9 cellular contexts compared by ENCODE assay signal in genomic region chr1:112544011-112544688, GRCh38. TPM values are rescaled to one million over a fixed set of nuclear protein-coding genes. Genes with fewer than 3 reads are reported as not detected.
DNase-seq lines count a peak whose midpoint lies in the region; ATAC-seq, FAIRE-seq and TF ChIP-seq lines count a peak whose summit lies in the region.
"Had no signal": no experiment of that assay in that cellular context is flagged by ENCODE, and none has a peak within 500 bp of the region (broad histone marks: within the 10 kb centered on the region; RNA-seq: fewer than 3 reads in every experiment).

No MANE protein-coding gene starts in this region.

- POLR2A ChIA-PET in A673 (lab: Charles Lee; ENCODE audit: low non-redundant PET): no interaction called here

- DNase-seq in A673 (ENCODE audit: low spot score) (peak; percentile 54), HTR-8/SVneo (ENCODE audit: insufficient read length, low spot score) (peak; percentile 59), bronchial epithelial cell (ENCODE audit: low read depth) (peak; percentile 97), right lobe of liver (no peak), NCI-H2227 treated with DMSO at 0.1 percent for 48 hours (lab: John Stamatoyannopoulos, UW) (no peak), GM12892 (ENCODE audit: insufficient read length) (no peak)
- DNase-seq: CD8-positive, alpha-beta T cell had no signal

- TF ChIP-seq CTCF in A673 (conservative IDR thresholded peaks at IDR 0.05; ENCODE audit: low read depth, low read length): no peak
- TF ChIP-seq CTCF in bronchial epithelial cell (IDR thresholded peaks at IDR 0.05; ENCODE audit: insufficient read depth, low read length, severe bottlenecking): no peak
- TF ChIP-seq CTCF in right lobe of liver (IDR thresholded peaks at IDR 0.05): no peak

- H3K27me3 ChIP-seq in A673 (replicated peaks; ENCODE audit: insufficient read depth, low read depth, low read length, poor library complexity) (no peaks in the 10 kb centered on the region), bronchial epithelial cell (ENCODE audit: control insufficient read depth, insufficient read depth, low read length) (no peaks in the 10 kb centered on the region), right lobe of liver (no peaks in the 10 kb centered on the region)

- H3K4me3 ChIP-seq in A673 (ENCODE audit: low read depth, low read length, poor library complexity, severe bottlenecking) (no peak overlapping the region), bronchial epithelial cell (ENCODE audit: low read depth, low read length) (no peak overlapping the region), right lobe of liver (no peak overlapping the region)

- H3K27ac ChIP-seq in A673 (ENCODE audit: low read depth, low read length, poor library complexity, severe bottlenecking): no peak overlapping the region
- peak overlapping the region in 1 of 3 donors; percentile 34 for H3K27ac ChIP-seq in right lobe of liver

- H3K36me3 ChIP-seq in A673 (ENCODE audit: insufficient read depth, low read length, poor library complexity, severe bottlenecking): peaks cover 8% of the 10 kb centered on the region
- H3K36me3 ChIP-seq in bronchial epithelial cell (ENCODE audit: control insufficient read depth, insufficient read depth, low read length): no peaks in the 10 kb centered on the region
- H3K36me3 ChIP-seq in right lobe of liver: peaks cover 0 to 13% (median 2%) of the 10 kb centered on the region in 4 donors

- FAIRE-seq in HTR-8/SVneo (lab: Jason Lieb, UNC) (no peak), bronchial epithelial cell (lab: Jason Lieb, UNC) (no peak), GM12892 (lab: Jason Lieb, UNC) (no peak)

- BruUV-seq in A673 (replicated peaks; lab: Mats Ljungman, UMichigan): no TSS peak

- H3K9me3 ChIP-seq in A673 (ENCODE audit: low read depth, low read length, poor library complexity, severe bottlenecking) (no peaks in the 10 kb centered on the region), right lobe of liver (no peaks in the 10 kb centered on the region)

- 36% methylated on average over 1 of the region's 1 CpG for WGBS in right lobe of liver (ENCODE audit: insufficient coverage, low coverage, low lambda C conversion rate, missing lambda C conversion rate)

- CTCF ChIA-PET in A673 (lab: Charles Lee): no interaction called here

- peak in 3 of 4 donors; percentile 39 to 92 (median 61) for ATAC-seq in right lobe of liver
- no peak for ATAC-seq in HG02870 (IDR thresholded peaks at IDR 0.05; ENCODE audit: unreplicated experiment)
- ATAC-seq in GM19035 (IDR thresholded peaks at IDR 0.05; ENCODE audit: unreplicated experiment): no peak
- ATAC-seq: CD8-positive, alpha-beta T cell had no signal

- no peaks in the 10 kb centered on the region for H3K4me1 ChIP-seq in A673 (ENCODE audit: insufficient read depth, low read length, poor library complexity, severe bottlenecking)
- no peaks in the 10 kb centered on the region for H3K4me1 ChIP-seq in right lobe of liver

- no peak for TF ChIP-seq POLR2A in right lobe of liver (IDR thresholded peaks at IDR 0.05)
- no peak for TF ChIP-seq POLR2A in GM12892 (IDR thresholded peaks at IDR 0.05; ENCODE audit: low read depth, low read length)

- intact Hi-C loops in A673 (cut with micrococcal nuclease; ENCODE audit: unreplicated experiment): no loop called here
- intact Hi-C loops in right lobe of liver (cut with DNase I): no loop called here

RNA-seq across cellular contexts. Expression of gene WNT2B, which starts 35.4 kb away (rescaled TPM):
- total RNA-seq in A673 (2021) (0.32 and 0.52 TPM in 2 replicates), bronchial epithelial cell (0.53 and 1.9 TPM in 2 replicates), right lobe of liver (under 1 TPM; 0.20 to 0.68 (median 0.37) TPM)
- 0.36 TPM for polyA plus RNA-seq in GM12892 (2012; ENCODE audit: missing spikeins)

Comparison
In these comparisons a context has a peak if more than half of its experiments do, and no peak if none do; other contexts are left out.
1. DNase-seq: peak in A673 (single experiment), HTR-8/SVneo (single experiment) and bronchial epithelial cell (single experiment); none in right lobe of liver (0 of 3), NCI-H2227 treated with DMSO at 0.1 percent for 48 hours (single experiment) and GM12892 (single experiment).
2. ATAC-seq: peak in right lobe of liver (3 of 4); none in HG02870 (single experiment) and GM19035 (single experiment).